17 cellular contexts compared by ENCODE assay signal in the genomic region with DNA sequence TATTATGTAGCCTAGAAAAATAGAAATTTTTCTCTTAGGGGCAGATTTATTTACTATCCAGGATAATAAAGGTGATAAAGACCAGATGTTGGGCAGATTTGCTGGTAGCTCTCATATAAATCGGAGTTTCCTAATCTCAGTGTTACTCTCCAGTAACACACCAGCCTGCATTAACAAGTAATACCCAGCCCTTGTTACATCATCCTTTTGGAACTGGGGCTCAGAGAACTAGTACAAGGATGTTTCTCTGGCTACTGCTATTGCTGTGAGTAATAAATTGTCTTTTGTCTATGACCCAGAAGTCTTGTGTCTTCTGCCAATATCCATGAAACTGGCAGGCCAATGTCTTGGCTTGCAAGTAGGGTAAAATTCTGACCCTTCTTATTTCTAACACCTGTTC. TPM values are rescaled to one million over a fixed set of nuclear protein-coding genes. Genes with fewer than 3 reads are reported as not detected.
DNase-seq lines count a peak whose midpoint lies in the region; ATAC-seq, FAIRE-seq and TF ChIP-seq lines count a peak whose summit lies in the region.
"Had no signal": no experiment of that assay in that cellular context is flagged by ENCODE, and none has a peak within 500 bp of the region (broad histone marks: within the 10 kb centered on the region; RNA-seq: fewer than 3 reads in every experiment).

No MANE protein-coding gene starts in this region.

- intact Hi-C loops in HepG2 (cut with micrococcal nuclease; ENCODE audit: unreplicated experiment) = no loop called here
- intact Hi-C loops in K562 (cut with micrococcal nuclease) = no loop called here
- intact Hi-C loops in upper lobe of right lung (cut with DNase I) = no loop called here
- intact Hi-C loops in ovary (cut with DNase I) = no loop called here

- WGBS in liver = 85% methylated on average over 1 of the region's 1 CpG
- 50% methylated on average over 1 of the region's 1 CpG for WGBS in HepG2 (ENCODE audit: low lambda C conversion rate)
- WGBS in K562 (ENCODE audit: insufficient coverage, low coverage, missing lambda C conversion rate) = 48% methylated on average over 1 of the region's 1 CpG
- 65 to 81% (median 74%) methylated on average over 1 of the region's 1 CpG for WGBS in ovary, 3 donors

- H3K9ac ChIP-seq in liver (ENCODE audit: low read depth in 1 of 2, low read length in 2 of 2) = no peak overlapping the region
- H3K9ac ChIP-seq in HepG2 (ENCODE audit: insufficient read depth, low read depth, low read length) = no peak overlapping the region
- H3K9ac ChIP-seq in K562 (ENCODE audit: insufficient read depth in 1 of 2, low read depth in 2 of 2, low read length in 2 of 2) = no peak overlapping the region; a peak in 1 of 4 replicates

- ATAC-seq in HepG2 (no peak), K562 (peak; percentile 64), foreskin keratinocyte (peak; percentile 84), upper lobe of right lung (peak; percentile 15), HG03378 (IDR thresholded peaks at IDR 0.05; ENCODE audit: unreplicated experiment) (no peak)

- no peaks in the 10 kb centered on the region for H3K36me3 ChIP-seq in liver (ENCODE audit: control insufficient read depth in 4 of 4, insufficient read depth in 3 of 4, low read depth in 1 of 4, low read length in 3 of 4)
- H3K36me3 ChIP-seq in HepG2 (replicated peaks in 1 of 2; ENCODE audit: control insufficient read depth in 1 of 2, insufficient read depth in 2 of 2, low read length in 2 of 2) = no peaks in the 10 kb centered on the region
- H3K36me3 ChIP-seq in K562 (ENCODE audit: control insufficient read depth, insufficient read depth, low read length) = no peaks in the 10 kb centered on the region; the same call in 2 of the 3 replicates
- H3K36me3 ChIP-seq in upper lobe of right lung = no peaks in the 10 kb centered on the region
- no peaks in the 10 kb centered on the region for H3K36me3 ChIP-seq in ovary
- H3K36me3 ChIP-seq: cardiac muscle cell, thyroid gland had no signal

- no peak for FAIRE-seq in HepG2 (lab: Jason Lieb, UNC)
- no peak for FAIRE-seq in K562 (lab: Jason Lieb, UNC)
- FAIRE-seq: H54 had no signal

- H2AFZ ChIP-seq in HepG2 (ENCODE audit: low read length) = no peak overlapping the region
- no peak overlapping the region for H2AFZ ChIP-seq in K562 (ENCODE audit: low read depth, low read length)

- H3K4me1 ChIP-seq in liver (ENCODE audit: control insufficient read depth in 4 of 4, insufficient read depth in 4 of 4, low read length in 3 of 4) (peaks cover 0 to 10% (median 2%) of the 10 kb centered on the region in 4 donors), HepG2 (ENCODE audit: insufficient read depth, low read length) (peaks cover 10% of the 10 kb centered on the region), K562 (replicated peaks in 1 of 2; ENCODE audit: control insufficient read depth in 2 of 2, insufficient read depth in 2 of 2, low read length in 2 of 2) (peaks cover 0 to 41% of the 10 kb centered on the region in 2 experiments; a peak in 3 of 5 replicates), foreskin keratinocyte (peaks cover 8% of the 10 kb centered on the region), upper lobe of right lung (no peaks in the 10 kb centered on the region), ovary (ENCODE audit: insufficient read depth) (peaks cover 3% of the 10 kb centered on the region)

- H3K9me3 ChIP-seq in liver (ENCODE audit: control insufficient read depth in 4 of 4, low read length in 3 of 4) (no peaks in the 10 kb centered on the region), HepG2 (ENCODE audit: low read length) (no peaks in the 10 kb centered on the region), K562 (replicated peaks; ENCODE audit: control insufficient read depth, insufficient read depth, low read depth, low read length) (no peaks in the 10 kb centered on the region), upper lobe of right lung (no peaks in the 10 kb centered on the region), ovary (no peaks in the 10 kb centered on the region)
- H3K9me3 ChIP-seq: thyroid gland had no signal

- POLR2A ChIA-PET in HepG2 (lab: Yijun Ruan, JAX) (no interaction called here), K562 (lab: Yijun Ruan, JAX) (interaction anchor here (0.9 to 2.5 kb wide), 2 partner anchors 18 to 28 kb away, joined by 3 to 10 read pairs; no protein-coding TSS in a partner anchor)

- no peak for DNase-seq in HepG2 (ENCODE audit: low spot score)
- DNase-seq in K562 (ENCODE audit: extremely low read depth in 1 of 4, low spot score in 3 of 4) = no peak
- peak; percentile 51 to 78 for DNase-seq in foreskin keratinocyte
- no peak for DNase-seq in upper lobe of right lung
- no peak for DNase-seq in ovary
- DNase-seq in stimulated activated CD8-positive, alpha-beta memory T cell treated with anti-CD3 and anti-CD28 coated beads, Interleukin-4, amount 100 ng/mL, for 48 hours = no peak
- DNase-seq: activated gamma-delta T cell treated with Interleukin-2 at 50 U/mL for 16 hours, AML-193, NCI-H187 treated with DMSO at 0.1 percent for 48 hours, NCI-H748 treated with DMSO at 0.1 percent for 48 hours, occipital lobe, SIG-M5, thyroid gland had no signal

- no peak overlapping the region for H3K4me3 ChIP-seq in liver (ENCODE audit: low read depth in 1 of 3, low read length in 3 of 3)
- H3K4me3 ChIP-seq in HepG2 (replicated peaks in 1 of 3; ENCODE audit: insufficient read depth in 1 of 3, low read depth in 2 of 3, low read length in 3 of 3) = no peak overlapping the region
- no peak overlapping the region for H3K4me3 ChIP-seq in K562
- H3K4me3 ChIP-seq in upper lobe of right lung = no peak overlapping the region
- H3K4me3 ChIP-seq in ovary = no peak overlapping the region
- H3K4me3 ChIP-seq: cardiac muscle cell, thyroid gland had no signal

- H3K79me2 ChIP-seq in HepG2 (ENCODE audit: insufficient read depth, low read length) (no peaks in the 10 kb centered on the region), K562 (ENCODE audit: control insufficient read depth, insufficient read depth, low read length) (0 out of 3 replicates have a peak, but pooled peaks cover 4% of the 10 kb centered on the region)

- no peaks in the 10 kb centered on the region for H4K20me1 ChIP-seq in HepG2 (ENCODE audit: insufficient read depth, low read length)
- H4K20me1 ChIP-seq in K562 (replicated peaks; ENCODE audit: control insufficient read depth, insufficient read depth, low read length) = no peaks in the 10 kb centered on the region

- no peak for TF ChIP-seq CTCF in liver (IDR thresholded peaks at IDR 0.05; ENCODE audit: low read depth, low read length, missing input control)
- TF ChIP-seq CTCF in HepG2 (CRISPR knock-in tag; IDR thresholded peaks at IDR 0.05) = no peak
- TF ChIP-seq CTCF in K562 (IDR thresholded peaks at IDR 0.05 in 2 of 3, conservative IDR thresholded peaks at IDR 0.05 in 1 of 3; ENCODE audit: insufficient read depth in 2 of 3, low read depth in 1 of 3, low read length in 3 of 3) = no peak
- TF ChIP-seq CTCF in foreskin keratinocyte (conservative IDR thresholded peaks at IDR 0.05) = no peak
- no peak for TF ChIP-seq CTCF in upper lobe of right lung (IDR thresholded peaks at IDR 0.05)
- TF ChIP-seq CTCF in ovary (IDR thresholded peaks at IDR 0.05) = no peak

- H3K27me3 ChIP-seq in liver (ENCODE audit: control insufficient read depth in 4 of 4, insufficient read depth in 4 of 4, low read length in 3 of 4) = no peaks in the 10 kb centered on the region
- H3K27me3 ChIP-seq in HepG2 (ENCODE audit: control insufficient read depth in 1 of 2, insufficient read depth in 2 of 2, low read length in 2 of 2) = no peaks in the 10 kb centered on the region
- no peaks in the 10 kb centered on the region for H3K27me3 ChIP-seq in K562 (ENCODE audit: control insufficient read depth in 2 of 2, insufficient read depth in 2 of 2, low read length in 2 of 2)
- no peaks in the 10 kb centered on the region for H3K27me3 ChIP-seq in foreskin keratinocyte
- no peaks in the 10 kb centered on the region for H3K27me3 ChIP-seq in upper lobe of right lung
- no peaks in the 10 kb centered on the region for H3K27me3 ChIP-seq in ovary
- H3K27me3 ChIP-seq: cardiac muscle cell, thyroid gland had no signal

- no peaks in the 10 kb centered on the region for H3K9me1 ChIP-seq in K562 (ENCODE audit: control insufficient read depth, insufficient read depth, low read length)

- H3K4me2 ChIP-seq in HepG2 (ENCODE audit: low read depth, low read length) (no peak overlapping the region), K562 (ENCODE audit: insufficient read depth, low read length) (no peak overlapping the region)

- H3K27ac ChIP-seq in liver (ENCODE audit: low read depth in 1 of 2, low read length in 2 of 2) = no peak overlapping the region
- H3K27ac ChIP-seq in HepG2 (ENCODE audit: extremely low read length, insufficient read depth, low read length) = no peak overlapping the region
- no peak overlapping the region for H3K27ac ChIP-seq in K562 (ENCODE audit: extremely low read depth, low read depth, low read length)
- H3K27ac ChIP-seq in foreskin keratinocyte = no peak overlapping the region
- no peak overlapping the region for H3K27ac ChIP-seq in upper lobe of right lung
- no peak overlapping the region for H3K27ac ChIP-seq in ovary
- H3K27ac ChIP-seq: cardiac muscle cell, thyroid gland had no signal

- no TSS peak for BruUV-seq in HepG2 (replicated peaks; lab: Mats Ljungman, UMichigan)
- no TSS peak for BruUV-seq in K562 (replicated peaks; lab: Mats Ljungman, UMichigan)

- no peak for TF ChIP-seq POLR2A in HepG2 (IDR thresholded peaks at IDR 0.05; ENCODE audit: insufficient read depth in 1 of 2, low read depth in 2 of 2, low read length in 2 of 2)
- no peak for TF ChIP-seq POLR2A in K562 (conservative IDR thresholded peaks at IDR 0.05)
- no peak for TF ChIP-seq POLR2A in ovary (IDR thresholded peaks at IDR 0.05)

- TF ChIP-seq RAD21 in liver (IDR thresholded peaks at IDR 0.05) (no peak), HepG2 (CRISPR knock-in tag; IDR thresholded peaks at IDR 0.05) (no peak), K562 (CRISPR knock-in tag; conservative IDR thresholded peaks at IDR 0.05 in 1 of 2, IDR thresholded peaks at IDR 0.05 in 1 of 2) (no peak)

- in situ Hi-C loops in HepG2 (cut with HindIII; ENCODE audit: extremely low pct_ligation_motif_present, low pct_unique_long_range_greater_than_20kb) = no loop called here
- in situ Hi-C loops in K562 (cut with MboI) = loop anchor here (25.0 kb wide), 1 partner anchor 592 kb away; no protein-coding TSS in a partner anchor

- CTCF ChIA-PET in HepG2 (lab: Yijun Ruan, JAX; ENCODE audit: low intra/inter-chr PET ratio, low total read pairs) (no interaction called here), K562 (lab: Yijun Ruan, JAX; ENCODE audit: low intra/inter-chr PET ratio) (no interaction called here)

- no peak for TF ChIP-seq EP300 in HepG2 (IDR thresholded peaks at IDR 0.05; ENCODE audit: low read depth in 2 of 2, low read length in 2 of 2)
- no peak for TF ChIP-seq EP300 in HepG2 (CRISPR knock-in tag; IDR thresholded peaks at IDR 0.05; ENCODE audit: borderline replicate concordance)
- TF ChIP-seq EP300 in K562 (IDR thresholded peaks at IDR 0.05; ENCODE audit: low read length) = no peak
- no peak for TF ChIP-seq EP300 in ovary (IDR thresholded peaks at IDR 0.05)

RNA-seq across cellular contexts. Expression of a gene that starts 16.8 kb away (rescaled TPM):
- total RNA-seq in liver (10 to 100 TPM in 1 of 2 donors, 1 to 10 TPM in 1; 8.9 to 49.7 TPM), HepG2 (2016; rRNA removed; fragmentation: Illumina TruSeq; extraction: Trizol) (0.49 and 0.67 TPM in 2 replicates), K562 (2014; rRNA removed) (122 and 126 TPM in 2 replicates), K562 (2014; rRNA removed; fragmentation: Illumina TruSeq; extraction: Trizol) (70.2 and 71.7 TPM in 2 replicates), K562 (2015; rRNA removed; fragmentation: Illumina TruSeq; extraction: Trizol) (56.3 and 61.5 TPM in 2 replicates), K562 (2021) (74.0 and 75.7 TPM in 2 replicates), foreskin keratinocyte (44.0 and 48.9 TPM in 2 replicates), upper lobe of right lung (24.5 TPM), ovary (100 to 1,000 TPM in 1 of 7 donors, 10 to 100 TPM in 6; 14.4 to 154 (median 31.6) TPM)
- polyA plus RNA-seq in liver (10 to 100 TPM; 63.5 to 66.4 TPM), HepG2 (2011; rRNA removed) (0.47 and 0.53 TPM in 2 replicates), K562 (2011; rRNA removed) (124 TPM in 2 replicates), K562 (2014; fragmentation: Illumina TruSeq; extraction: Trizol) (97.4 and 103 TPM in 2 replicates), K562 (2014; fragmentation: Nextera tagmentation; extraction: Ambion mirVana) (10 to 100 TPM; 12.9 to 17.1 TPM), K562 (2014; rRNA removed) (148 and 149 TPM in 2 replicates), foreskin keratinocyte (44.3 and 48.5 TPM in 2 replicates), ovary (10 to 100 TPM; 18.8 to 27.4 TPM)
- total RNA-seq in HepG2 (2016; cell fraction: cytosol; rRNA removed; fragmentation: Illumina TruSeq; extraction: Trizol; ENCODE audit: low read depth) = 0.35 TPM in 1 of 2 replicates, not detected in the other
- total RNA-seq in HepG2 (2016; cell fraction: insoluble cytoplasmic fraction; rRNA removed; fragmentation: Illumina TruSeq; extraction: Trizol) = 0.30 and 0.31 TPM in 2 replicates
- total RNA-seq in HepG2 (2016; cell fraction: membrane; rRNA removed; fragmentation: Illumina TruSeq; extraction: Trizol) = 0.25 and 0.45 TPM in 2 replicates
- 0.38 TPM in 1 of 2 replicates, not detected in the other for total RNA-seq in HepG2 (2016; cell fraction: nucleus; rRNA removed; fragmentation: Illumina TruSeq; extraction: Trizol)
- 0.40 and 0.47 TPM in 2 replicates for polyA plus RNA-seq in HepG2 (2011; cell fraction: cytosol; rRNA removed)
- 0.21 TPM in 1 of 2 replicates, not detected in the other for polyA plus RNA-seq in HepG2 (2011; cell fraction: nucleus; rRNA removed)
- polyA plus RNA-seq in HepG2 (2012) = 0.15 and 0.44 TPM in 2 replicates
- polyA plus RNA-seq in HepG2 (2016; cell fraction: cytosol; fragmentation: Illumina TruSeq; extraction: Trizol; ENCODE audit: low read depth) = 0.35 and 0.50 TPM in 2 replicates
- polyA plus RNA-seq in HepG2 (2016; cell fraction: insoluble cytoplasmic fraction; fragmentation: Illumina TruSeq; extraction: Trizol; ENCODE audit: low read depth) = 0.70 and 1.2 TPM in 2 replicates
- polyA plus RNA-seq in HepG2 (2016; cell fraction: membrane; fragmentation: Illumina TruSeq; extraction: Trizol; ENCODE audit: low read depth) = 0.61 and 0.80 TPM in 2 replicates
- 0.41 TPM in 1 of 2 replicates, not detected in the other for polyA plus RNA-seq in HepG2 (2016; cell fraction: nucleus; fragmentation: Illumina TruSeq; extraction: Trizol; ENCODE audit: insufficient read depth, low read depth)
- polyA minus RNA-seq in HepG2 (2011; rRNA and poly(A)+ RNA removed; ENCODE audit: low replicate concordance) = 0.88 and 7.0 TPM in 2 replicates
- not detected in 2 replicates for polyA minus RNA-seq in HepG2 (2011; cell fraction: cytosol; rRNA and poly(A)+ RNA removed)
- 0.25 TPM in 1 of 2 replicates, not detected in the other for polyA minus RNA-seq in HepG2 (2011; cell fraction: nucleus; rRNA and poly(A)+ RNA removed)
- total RNA-seq in K562 (2011; cell fraction: chromatin; rRNA removed; ENCODE audit: low replicate concordance) = 22.0 and 54.6 TPM in 2 replicates
- 15.3 and 21.8 TPM in 2 replicates for total RNA-seq in K562 (2011; cell fraction: nucleolus; rRNA removed)
- 31.1 and 46.6 TPM in 2 replicates for total RNA-seq in K562 (2011; cell fraction: nucleoplasm; rRNA removed)
- 102 and 124 TPM in 2 replicates for polyA plus RNA-seq in K562 (2011; cell fraction: cytosol; rRNA removed)
- 44.4 and 63.0 TPM in 2 replicates for polyA plus RNA-seq in K562 (2011; cell fraction: nucleus; rRNA removed)
- 55.0 and 126 TPM in 2 replicates for polyA plus RNA-seq in K562 (2012)
- 92.2 and 93.3 TPM in 2 replicates for polyA minus RNA-seq in K562 (2011; rRNA and poly(A)+ RNA removed)
- polyA minus RNA-seq in K562 (2011; cell fraction: cytosol; rRNA and poly(A)+ RNA removed) = 28.4 and 31.1 TPM in 2 replicates
- 21.4 and 41.2 TPM in 2 replicates for polyA minus RNA-seq in K562 (2011; cell fraction: nucleus; rRNA and poly(A)+ RNA removed)

Comparison
In these comparisons a context has a peak if more than half of its experiments do, and no peak if none do; other contexts are left out.
1. RNA of a gene that starts 16.8 kb away (total RNA-seq): 15.3 to 126 TPM in K562, 8.9 to 49.7 TPM in liver, 44.0 to 48.9 TPM in foreskin keratinocyte, 14.4 to 154 TPM in ovary and 24.5 TPM in upper lobe of right lung (single experiment); 0.25 to 0.67 TPM in HepG2; every median in the first group is over 4 times any median in the second.
2. ATAC-seq: peak in K562 (single experiment), foreskin keratinocyte (single experiment) and upper lobe of right lung (single experiment); none in HepG2 (single experiment) and HG03378 (single experiment).
3. DNase-seq: peak in foreskin keratinocyte (2 of 2); none in HepG2 (single experiment), K562 (0 of 4), upper lobe of right lung (single experiment), ovary (0 of 5) and stimulated activated CD8-positive, alpha-beta memory T cell treated with anti-CD3 and anti-CD28 coated beads, Interleukin-4, amount 100 ng/mL, for 48 hours (single experiment).